19 cellular contexts compared by ENCODE assay signal in genomic region chr12:71194657-71195056, GRCh38. TPM values are rescaled to one million over a fixed set of nuclear protein-coding genes. Genes with fewer than 3 reads are reported as not detected.
"Had no signal": no experiment of that assay in that cellular context is flagged by ENCODE, and none has a peak within 500 bp of the region (broad histone marks: within the 10 kb centered on the region; RNA-seq: fewer than 3 reads in every experiment).

No MANE protein-coding gene starts in this region.

- H3K4me1 ChIP-seq: right atrium auricular region, tibial artery, uterus had no signal

- H3K9me3 ChIP-seq: mucosa of descending colon, right atrium auricular region, tibial artery, uterus had no signal

- H3K4me3 Mint-ChIP-seq: activated naive CD4-positive, alpha-beta T cell treated with anti-CD3 and anti-CD28 coated beads, Interleukin-2, amount 50 U/mL, for 24 hours; endodermal cell; immature natural killer cell; natural killer cell; stimulated activated effector memory CD8-positive, alpha-beta T cell treated with anti-CD3 and anti-CD28 coated beads, Interleukin-12 subunit alpha, Interleukin-12 subunit beta, amount 100 ng/mL, for 72 hours had no signal

- H3K36me3 ChIP-seq: brain microvascular endothelial cell, right atrium auricular region, tibial artery, uterus had no signal

- H3K27ac Mint-ChIP-seq: activated naive CD4-positive, alpha-beta T cell treated with anti-CD3 and anti-CD28 coated beads, Interleukin-2, amount 50 U/mL, for 24 hours; endodermal cell; immature natural killer cell; natural killer cell; stimulated activated effector memory CD8-positive, alpha-beta T cell treated with anti-CD3 and anti-CD28 coated beads, Interleukin-12 subunit alpha, Interleukin-12 subunit beta, amount 100 ng/mL, for 72 hours had no signal

- H3K27me3 Mint-ChIP-seq: activated naive CD4-positive, alpha-beta T cell treated with anti-CD3 and anti-CD28 coated beads, Interleukin-2, amount 50 U/mL, for 24 hours had no signal

- H3K9me3 Mint-ChIP-seq: activated naive CD4-positive, alpha-beta T cell treated with anti-CD3 and anti-CD28 coated beads, Interleukin-2, amount 50 U/mL, for 24 hours; endodermal cell had no signal

- DNase-seq: activated CD4-positive, alpha-beta T cell treated with anti-CD3 and anti-CD28 coated beads, Interleukin-2, amount 50 U/mL, for 4 hours; activated effector memory CD4-positive, alpha-beta T cell treated with Interleukin-2 at 50 U/mL for 16 hours; activated T-cell treated with anti-CD3 and anti-CD28 coated beads, Interleukin-2, amount 50 U/mL, for 1 hour; amniotic stem cell; brain microvascular endothelial cell; endodermal cell; erythroblast; glutamatergic neuron; immature natural killer cell; left colon; mammary epithelial cell; natural killer cell; tibial artery; uterus had no signal

- H3K4me3 ChIP-seq: mucosa of descending colon, right atrium auricular region, tibial artery, uterus had no signal

- H3K27ac ChIP-seq: brain microvascular endothelial cell, right atrium auricular region, tibial artery, uterus had no signal

- H3K4me1 Mint-ChIP-seq: activated naive CD4-positive, alpha-beta T cell treated with anti-CD3 and anti-CD28 coated beads, Interleukin-2, amount 50 U/mL, for 24 hours; immature natural killer cell; natural killer cell; stimulated activated effector memory CD8-positive, alpha-beta T cell treated with anti-CD3 and anti-CD28 coated beads, Interleukin-12 subunit alpha, Interleukin-12 subunit beta, amount 100 ng/mL, for 72 hours had no signal

- H3K36me3 Mint-ChIP-seq: activated naive CD4-positive, alpha-beta T cell treated with anti-CD3 and anti-CD28 coated beads, Interleukin-2, amount 50 U/mL, for 24 hours; immature natural killer cell; natural killer cell; stimulated activated effector memory CD8-positive, alpha-beta T cell treated with anti-CD3 and anti-CD28 coated beads, Interleukin-12 subunit alpha, Interleukin-12 subunit beta, amount 100 ng/mL, for 72 hours had no signal

- ATAC-seq: natural killer cell; stimulated activated effector memory CD8-positive, alpha-beta T cell treated with anti-CD3 and anti-CD28 coated beads, Interleukin-12 subunit alpha, Interleukin-12 subunit beta, amount 100 ng/mL, for 72 hours had no signal

- H3K27me3 ChIP-seq: brain microvascular endothelial cell, right atrium auricular region, tibial artery, uterus had no signal

RNA-seq across cellular contexts. Expression of gene TSPAN8, which starts 36.9 kb away (rescaled TPM):
- total RNA-seq: dermis microvascular lymphatic vessel endothelial cell, mammary epithelial cell, natural killer cell had no signal
- polyA plus RNA-seq: immature natural killer cell, mammary epithelial cell had no signal
